ENCODE assay signal across 21 cellular contexts in genomic region chr1:188463919-188464318, GRCh38.
DNase-seq lines count a peak whose midpoint lies in the region; ATAC-seq and TF ChIP-seq lines count a peak whose summit lies in the region.
"Had no signal": no experiment of that assay in that cellular context is flagged by ENCODE, and none has a peak within 500 bp of the region (broad histone marks: within the 10 kb centered on the region; RNA-seq: fewer than 3 reads in every experiment).

No MANE protein-coding gene starts in this region.

- H3K27me3 ChIP-seq in A673 (replicated peaks; ENCODE audit: insufficient read depth, low read depth, low read length, poor library complexity), result no peaks in the 10 kb centered on the region
- no peaks in the 10 kb centered on the region for H3K27me3 ChIP-seq in right atrium auricular region
- H3K27me3 ChIP-seq: heart right ventricle, transverse colon had no signal

- intact Hi-C loops in A673 (cut with micrococcal nuclease; ENCODE audit: unreplicated experiment), result no loop called here
- intact Hi-C loops in left cardiac atrium (cut with DNase I), result no loop called here

- CTCF ChIA-PET in A673 (lab: Charles Lee), result no interaction called here

- H3K9me3 ChIP-seq in A673 (ENCODE audit: low read depth, low read length, poor library complexity, severe bottlenecking) (no peaks in the 10 kb centered on the region), right atrium auricular region (no peaks in the 10 kb centered on the region)
- H3K9me3 ChIP-seq: transverse colon had no signal

- no peaks in the 10 kb centered on the region for H3K4me1 ChIP-seq in A673 (ENCODE audit: insufficient read depth, low read length, poor library complexity, severe bottlenecking)
- no peaks in the 10 kb centered on the region for H3K4me1 ChIP-seq in right atrium auricular region
- H3K4me1 ChIP-seq: heart right ventricle, transverse colon had no signal

- BruUV-seq in A673 (replicated peaks; lab: Mats Ljungman, UMichigan), result no TSS peak

- no peak for ATAC-seq in left cardiac atrium
- ATAC-seq: heart right ventricle; left ventricle myocardium superior; stimulated activated naive CD8-positive, alpha-beta T cell treated with anti-CD3 and anti-CD28 coated beads, Interleukin-15, amount 100 ng/mL, for 72 hours; T-helper 17 cell had no signal

- POLR2A ChIA-PET in A673 (lab: Charles Lee; ENCODE audit: low non-redundant PET), result no interaction called here

- H3K36me3 ChIP-seq in A673 (ENCODE audit: insufficient read depth, low read length, poor library complexity, severe bottlenecking) (no peaks in the 10 kb centered on the region), right atrium auricular region (no peaks in the 10 kb centered on the region)
- H3K36me3 ChIP-seq: heart right ventricle, transverse colon had no signal

- in situ Hi-C loops in astrocyte of the cerebellum (cut with HindIII; ENCODE audit: low sequenced_read_pairs), result no loop called here

- no peak overlapping the region for H3K27ac ChIP-seq in A673 (ENCODE audit: low read depth, low read length, poor library complexity, severe bottlenecking)
- no peak overlapping the region for H3K27ac ChIP-seq in right atrium auricular region
- H3K27ac ChIP-seq: heart right ventricle, transverse colon had no signal

- H3K4me3 ChIP-seq in A673 (ENCODE audit: low read depth, low read length, poor library complexity, severe bottlenecking), result no peak overlapping the region
- no peak overlapping the region for H3K4me3 ChIP-seq in astrocyte of the cerebellum (ENCODE audit: low read depth, low read length)
- no peak overlapping the region for H3K4me3 ChIP-seq in right atrium auricular region
- H3K4me3 ChIP-seq: heart right ventricle, transverse colon had no signal

- peak; percentile 43; the same call in 1 of the 2 replicates for TF ChIP-seq CTCF in A673 (conservative IDR thresholded peaks at IDR 0.05; ENCODE audit: low read depth, low read length)
- TF ChIP-seq CTCF in astrocyte of the cerebellum (IDR thresholded peaks at IDR 0.05; ENCODE audit: low read depth, low read length, missing control alignments), result peak; percentile 6
- no peak for TF ChIP-seq CTCF in right atrium auricular region (IDR thresholded peaks at IDR 0.05)

- DNase-seq in A673 (ENCODE audit: low spot score) (peak; percentile 25), ELR (ENCODE audit: low read depth) (peak; percentile 29), OCI-M1 (lab: John Stamatoyannopoulos, UW) (peak; percentile 61), astrocyte of the cerebellum (ENCODE audit: low read depth) (no peak), right atrium auricular region (ENCODE audit: low spot score) (no peak), pons (ENCODE audit: low spot score) (no peak), left cardiac atrium (no peak)
- DNase-seq: activated CD4-positive, alpha-beta T cell treated with anti-CD3 and anti-CD28 coated beads, Interleukin-2, amount 50 U/mL, for 48 hours; activated effector memory CD4-positive, alpha-beta T cell treated with anti-CD3 and anti-CD28 coated beads, Interleukin-2, amount 50 U/mL, for 16 hours; GDM1; heart right ventricle; immature natural killer cell; KG1; left ventricle myocardium superior; NCI-H1048; NCI-H1930; NCI-H510A; stimulated activated CD4-positive, alpha-beta T cell treated with anti-CD3 and anti-CD28 coated beads, Interleukin-4, amount 100 ng/mL, for 1 hour; stimulated activated naive CD8-positive, alpha-beta T cell treated with anti-CD3 and anti-CD28 coated beads, Interleukin-15, amount 100 ng/mL, for 72 hours; T-helper 17 cell; transverse colon had no signal

Comparison
In these comparisons a context has a peak if more than half of its experiments do, and no peak if none do; other contexts are left out.
1. DNase-seq: peak in A673 (single experiment), ELR (single experiment) and OCI-M1 (single experiment); none in astrocyte of the cerebellum (single experiment), right atrium auricular region (single experiment), pons (single experiment) and left cardiac atrium (single experiment).
2. CTCF ChIP-seq: peak in A673 (single experiment) and astrocyte of the cerebellum (single experiment); none in right atrium auricular region (0 of 2).